In genomic region chr15:51793521-51793920, GRCh38 we compare ENCODE assay signal across 18 cellular contexts. TPM values are rescaled to one million over a fixed set of nuclear protein-coding genes. Genes with fewer than 3 reads are reported as not detected.
DNase-seq lines count a peak whose midpoint lies in the region; ATAC-seq and TF ChIP-seq lines count a peak whose summit lies in the region.
"Had no signal": no experiment of that assay in that cellular context is flagged by ENCODE, and none has a peak within 500 bp of the region (broad histone marks: within the 10 kb centered on the region; RNA-seq: fewer than 3 reads in every experiment).

No MANE protein-coding gene starts in this region.

- in situ Hi-C loops in astrocyte of the spinal cord (cut with HindIII; ENCODE audit: low sequenced_read_pairs): no loop called here

- intact Hi-C loops in right cardiac atrium (cut with DNase I): no loop called here

- ATAC-seq in right cardiac atrium: peak; percentile 72 to 83
- ATAC-seq in GM19351 (IDR thresholded peaks at IDR 0.05; ENCODE audit: unreplicated experiment): no peak

- no peaks in the 10 kb centered on the region for H3K4me1 ChIP-seq in right cardiac atrium (ENCODE audit: control insufficient read depth, insufficient read depth, low read length)
- H3K4me1 ChIP-seq: spleen had no signal

- H3K4me3 ChIP-seq in astrocyte of the spinal cord (ENCODE audit: low read depth, low read length) (no peak overlapping the region), right cardiac atrium (ENCODE audit: low read length) (no peak overlapping the region)
- H3K4me3 ChIP-seq: spleen, thoracic aorta had no signal

- no peak for TF ChIP-seq CTCF in astrocyte of the spinal cord (IDR thresholded peaks at IDR 0.05; ENCODE audit: low read depth, low read length)

- no peaks in the 10 kb centered on the region for H3K27me3 ChIP-seq in right cardiac atrium (ENCODE audit: control insufficient read depth, insufficient read depth)
- H3K27me3 ChIP-seq: spleen had no signal

- 33% methylated on average over 2 of the region's 2 CpGs for WGBS in right cardiac atrium

- H3K27ac ChIP-seq in right cardiac atrium (ENCODE audit: low read length): no peak overlapping the region
- H3K27ac ChIP-seq: spleen, thoracic aorta had no signal

- H3K9me3 ChIP-seq in right cardiac atrium (ENCODE audit: control insufficient read depth, low read length): no peaks in the 10 kb centered on the region
- H3K9me3 ChIP-seq: thoracic aorta had no signal

- DNase-seq in DMS53 (lab: John Stamatoyannopoulos, UW) (peak; percentile 14), DMS53 treated with DMSO at 0.1 percent for 48 hours (lab: John Stamatoyannopoulos, UW; ENCODE audit: unreplicated experiment) (no peak), astrocyte of the spinal cord (ENCODE audit: low read depth, low spot score) (peak; percentile 60), right cardiac atrium (peak; percentile 66 to 90 (median 73)), smooth muscle cell of the brain vasculature (ENCODE audit: low read depth, low spot score) (peak; percentile 79), cerebellar cortex (ENCODE audit: low spot score) (no peak)
- no peak for DNase-seq in activated CD4-positive, alpha-beta T cell treated with anti-CD3 and anti-CD28 coated beads, Interleukin-2, amount 50 U/mL, for 4 hours
- DNase-seq: 8988T; activated naive CD4-positive, alpha-beta T cell treated with anti-CD3 and anti-CD28 coated beads, Interleukin-2, amount 50 U/mL, for 16 hours; cortex of kidney; foreskin melanocyte; kidney glomerular epithelial cell; NCI-H1092; NCI-H524; SHP77; spleen had no signal

RNA-seq across cellular contexts. Expression of gene TMOD3, which starts 35.9 kb away (rescaled TPM):
- 10 to 100 TPM; 23.1 to 29.8 (median 25.5) TPM for total RNA-seq in right cardiac atrium
- 31.4 TPM for polyA plus RNA-seq in right cardiac atrium

RNA-seq across cellular contexts. Expression of gene TMOD2, which starts 42.1 kb away (rescaled TPM):
- total RNA-seq in right cardiac atrium: 10 to 100 TPM in 3 of 4 donors, 1 to 10 TPM in 1; 9.4 to 17.8 (median 14.0) TPM
- 3.6 TPM for polyA plus RNA-seq in right cardiac atrium

RNA-seq across cellular contexts. Expression of gene LYSMD2, which starts 56.1 kb away (rescaled TPM):
- 1 to 10 TPM; 6.5 to 7.6 (median 6.7) TPM for total RNA-seq in right cardiac atrium
- 7.8 TPM for polyA plus RNA-seq in right cardiac atrium

Comparison
In these comparisons a context has a peak if more than half of its experiments do, and no peak if none do; other contexts are left out.
1. DNase-seq: peak in DMS53 (single experiment), astrocyte of the spinal cord (single experiment), right cardiac atrium (3 of 3) and smooth muscle cell of the brain vasculature (single experiment); none in DMS53 treated with DMSO at 0.1 percent for 48 hours (single experiment), cerebellar cortex (single experiment) and activated CD4-positive, alpha-beta T cell treated with anti-CD3 and anti-CD28 coated beads, Interleukin-2, amount 50 U/mL, for 4 hours (0 of 2).